Comparison of ENCODE assay signal across 17 cellular contexts in genomic region chr4:82630079-82630478, GRCh38.
DNase-seq lines count a peak whose midpoint lies in the region; TF ChIP-seq lines count a peak whose summit lies in the region.
"Had no signal": no experiment of that assay in that cellular context is flagged by ENCODE, and none has a peak within 500 bp of the region (broad histone marks: within the 10 kb centered on the region; RNA-seq: fewer than 3 reads in every experiment).

No MANE protein-coding gene starts in this region.

- H3K4me1 ChIP-seq in sigmoid colon = no peaks in the 10 kb centered on the region
- H3K4me1 ChIP-seq: SJCRH30 had no signal

- H3K9me3 ChIP-seq in sigmoid colon = no peaks in the 10 kb centered on the region
- H3K9me3 ChIP-seq: SJCRH30 had no signal

- DNase-seq in NCI-H1417 (lab: John Stamatoyannopoulos, UW) (peak in 2 of 3 experiments; percentile 22 to 75), kidney glomerular epithelial cell (lab: John Stamatoyannopoulos, UW) (peak; percentile 21), renal cortical epithelial cell (ENCODE audit: low read depth) (peak; percentile 85), sigmoid colon (no peak), activated gamma-delta T cell (lab: John Stamatoyannopoulos, UW) (no peak), GOT3 (lab: John Stamatoyannopoulos, UW) (no peak)
- DNase-seq: CD4-positive, alpha-beta T cell; DMS79 treated with DMSO at 0.1 percent for 48 hours; MV-4-11; NCI-H146; NCI-H2081 treated with DMSO at 0.1 percent for 48 hours; NCI-H510A treated with DMSO at 0.1 percent for 48 hours; RPMI8226; SJCRH30 had no signal

- no peak overlapping the region for H3K4me3 ChIP-seq in sigmoid colon
- H3K4me3 ChIP-seq: GM12878, K562, SJCRH30 had no signal

- intact Hi-C loops in sigmoid colon (cut with DNase I) = no loop called here

- H3K27ac ChIP-seq in angular gyrus (ENCODE audit: low read depth, low read length) (peak overlapping the region; percentile 38), sigmoid colon (no peak overlapping the region)
- H3K27ac ChIP-seq: SJCRH30 had no signal

- TF ChIP-seq POLR2A in sigmoid colon (IDR thresholded peaks at IDR 0.05) = no peak

- H3K36me3 ChIP-seq in sigmoid colon = peaks cover 0 to 14% (median 0%) of the 10 kb centered on the region in 4 donors

- no peaks in the 10 kb centered on the region for H3K27me3 ChIP-seq in sigmoid colon
- H3K27me3 ChIP-seq: SJCRH30 had no signal

- no peak for TF ChIP-seq EP300 in sigmoid colon (IDR thresholded peaks at IDR 0.05)

- WGBS in sigmoid colon, 2 donors = 8 to 46% methylated on average over 1 of the region's 1 CpG

- TF ChIP-seq CTCF in sigmoid colon (IDR thresholded peaks at IDR 0.05) = no peak

Comparison
In these comparisons a context has a peak if more than half of its experiments do, and no peak if none do; other contexts are left out.
1. DNase-seq: peak in NCI-H1417 (2 of 3), kidney glomerular epithelial cell (single experiment) and renal cortical epithelial cell (single experiment); none in sigmoid colon (single experiment), activated gamma-delta T cell (single experiment) and GOT3 (single experiment).